Comparison of ENCODE assay signal across 19 cellular contexts in the genomic region with DNA sequence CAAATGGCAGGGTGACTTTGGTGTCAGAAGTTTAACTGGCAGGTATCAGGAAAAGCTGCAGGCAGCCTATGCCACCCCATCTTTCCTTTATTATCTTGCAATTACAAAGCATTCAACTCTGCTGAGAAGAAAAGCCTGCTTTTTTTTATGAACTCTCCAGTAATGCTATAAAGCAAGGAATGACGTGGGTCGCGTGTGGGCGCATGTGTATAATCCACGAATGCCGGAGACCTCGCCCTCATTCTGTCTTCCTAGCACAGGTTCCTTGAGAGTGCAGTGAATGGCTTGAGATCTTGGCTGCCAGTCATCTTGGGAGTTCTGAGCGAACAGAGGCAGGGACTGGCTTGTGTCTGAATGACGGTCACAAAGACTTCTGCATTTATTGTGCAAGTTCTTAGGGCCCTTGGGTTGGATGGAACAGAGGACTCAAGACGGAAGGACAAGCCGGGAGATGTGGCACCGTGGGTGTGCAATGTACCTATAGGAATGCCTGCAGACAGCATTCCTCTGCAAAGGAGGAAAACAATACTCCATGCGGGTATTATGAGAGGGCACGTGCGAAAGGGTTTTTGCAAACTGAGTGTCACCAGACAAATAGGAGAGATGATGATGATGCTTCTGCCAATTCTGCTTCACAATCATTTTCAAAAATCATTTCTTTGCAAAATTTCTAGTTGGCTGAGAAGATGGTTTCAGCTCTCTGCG.
DNase-seq lines count a peak whose midpoint lies in the region; ATAC-seq, FAIRE-seq and TF ChIP-seq lines count a peak whose summit lies in the region.
"Had no signal": no experiment of that assay in that cellular context is flagged by ENCODE, and none has a peak within 500 bp of the region (broad histone marks: within the 10 kb centered on the region; RNA-seq: fewer than 3 reads in every experiment).

No MANE protein-coding gene starts in this region.

- no peaks in the 10 kb centered on the region; the same call in 1 of the 2 replicates for H3K27me3 ChIP-seq in GM23248 (replicated peaks; ENCODE audit: insufficient read depth)
- H3K27me3 ChIP-seq in astrocyte (ENCODE audit: insufficient read depth, low read length), result no peaks in the 10 kb centered on the region
- peaks cover 14% of the 10 kb centered on the region for H3K27me3 ChIP-seq in mucosa of stomach (ENCODE audit: control insufficient read depth, insufficient read depth, low read length)

- no peaks in the 10 kb centered on the region for H3K4me1 Mint-ChIP-seq in astrocyte (ENCODE audit: low read depth, unreplicated experiment)

- H3K4me3 ChIP-seq in GM23248, result peak overlapping the region; percentile 49; the same call in 1 of the 2 replicates
- H3K4me3 ChIP-seq in astrocyte (ENCODE audit: insufficient read depth, low read depth, low read length), result no peak overlapping the region
- no peak overlapping the region for H3K4me3 ChIP-seq in mucosa of stomach (ENCODE audit: low read length)
- H3K4me3 ChIP-seq: GM12878 had no signal

- no peak for FAIRE-seq in astrocyte (lab: Jason Lieb, UNC)
- FAIRE-seq: A549, GM12878 had no signal

- H3K4me1 ChIP-seq in GM23248 (ENCODE audit: insufficient read depth) (no peaks in the 10 kb centered on the region), astrocyte (ENCODE audit: insufficient read depth, low read length) (no peaks in the 10 kb centered on the region), mucosa of stomach (ENCODE audit: control insufficient read depth, insufficient read depth, low read length) (peaks cover 7% of the 10 kb centered on the region)
- H3K4me1 ChIP-seq: A549, Caco-2 had no signal

- WGBS in GM23248 (ENCODE audit: low coverage in 1 of 2, low lambda C conversion rate in 2 of 2, missing lambda C conversion rate in 2 of 2), 2 experiments, result 61 to 62% methylated on average over 15 to 16 of the region's 16 CpGs

- H3K27ac Mint-ChIP-seq in astrocyte (ENCODE audit: unreplicated experiment), result no peak overlapping the region
- H3K27ac Mint-ChIP-seq: IgD-negative memory B cell had no signal

- H3K36me3 ChIP-seq in GM23248 (ENCODE audit: low read depth) (no peaks in the 10 kb centered on the region), astrocyte (ENCODE audit: insufficient read depth, low read length) (no peaks in the 10 kb centered on the region), mucosa of stomach (ENCODE audit: control insufficient read depth, insufficient read depth, low read length) (no peaks in the 10 kb centered on the region)

- H3K9me3 Mint-ChIP-seq in astrocyte (ENCODE audit: unreplicated experiment), result no peaks in the 10 kb centered on the region

- ATAC-seq in GM18858 (IDR thresholded peaks at IDR 0.05; ENCODE audit: unreplicated experiment) (no peak), HG03095 (IDR thresholded peaks at IDR 0.05; ENCODE audit: unreplicated experiment) (no peak)

- in situ Hi-C loops in GM23248 (cut with MboI), result no loop called here

- TF ChIP-seq CTCF in astrocyte (IDR thresholded peaks at IDR 0.05; ENCODE audit: insufficient read depth, low read depth, low read length), result no peak

- no peaks in the 10 kb centered on the region for H3F3A ChIP-seq in GM23248 (ENCODE audit: insufficient read depth)

- H2AFZ ChIP-seq in GM23248 (peak overlapping the region; percentile 64; the same call in 1 of the 2 replicates), astrocyte (ENCODE audit: low read depth, low read length) (peak overlapping the region; percentile 52)

- H3K79me2 ChIP-seq in GM23248 (ENCODE audit: insufficient read depth), result no peaks in the 10 kb centered on the region
- H3K79me2 ChIP-seq in astrocyte (ENCODE audit: insufficient read depth, low read length), result no peaks in the 10 kb centered on the region

- no peak for DNase-seq in GM23248
- no peak for DNase-seq in astrocyte (ENCODE audit: low read depth)
- DNase-seq in putamen (ENCODE audit: low spot score), result peak; percentile 77
- DNase-seq in A172 (ENCODE audit: low spot score), result no peak
- no peak for DNase-seq in NCI-H345 (lab: John Stamatoyannopoulos, UW)
- DNase-seq: AML-193, GDM1, MM.1S, NCI-H446 treated with DMSO at 0.1 percent for 48 hours, Right ventricle myocardium superior had no signal

- H3K27me3 Mint-ChIP-seq in astrocyte (ENCODE audit: low read depth, unreplicated experiment), result peaks cover 13% of the 10 kb centered on the region
- H3K27me3 Mint-ChIP-seq: IgD-negative memory B cell had no signal

- H3K9ac ChIP-seq in GM23248 (no peak overlapping the region), astrocyte (ENCODE audit: low read length) (peak overlapping the region; percentile 5), mucosa of stomach (ENCODE audit: low read length) (peak overlapping the region; percentile 22)
- H3K9ac ChIP-seq: KMS-11 had no signal

- H3K9me2 ChIP-seq in GM23248 (ENCODE audit: insufficient read depth), result no peaks in the 10 kb centered on the region

- no peak overlapping the region for H3K4me2 ChIP-seq in GM23248 (ENCODE audit: unreplicated experiment)
- H3K4me2 ChIP-seq in astrocyte (ENCODE audit: low read length), result peak overlapping the region; percentile 70
- H3K4me2 ChIP-seq: KMS-11 had no signal

- no peaks in the 10 kb centered on the region for H3K36me3 Mint-ChIP-seq in astrocyte (ENCODE audit: low read depth, unreplicated experiment)
- H3K36me3 Mint-ChIP-seq: CD4-positive, alpha-beta memory T cell; IgD-negative memory B cell had no signal

- H3K4me3 Mint-ChIP-seq in astrocyte (ENCODE audit: unreplicated experiment), result no peak overlapping the region

- H4K20me1 ChIP-seq in GM23248 (ENCODE audit: insufficient read depth) (no peaks in the 10 kb centered on the region), astrocyte (ENCODE audit: insufficient read depth, low read length) (no peaks in the 10 kb centered on the region)

- H3K9me3 ChIP-seq in GM23248 (ENCODE audit: low read depth), result no peaks in the 10 kb centered on the region
- no peaks in the 10 kb centered on the region for H3K9me3 ChIP-seq in astrocyte (ENCODE audit: insufficient read depth, low read depth, low read length)
- no peaks in the 10 kb centered on the region for H3K9me3 ChIP-seq in mucosa of stomach (ENCODE audit: control insufficient read depth, low read length)
- H3K9me3 ChIP-seq: A549, Caco-2 had no signal

- H3K27ac ChIP-seq in GM23248 (no peak overlapping the region), astrocyte (ENCODE audit: low read depth, low read length) (no peak overlapping the region)
- H3K27ac ChIP-seq: A549, KMS-11 had no signal
